ENCODE assay signal across 8 cellular contexts in the genomic region with DNA sequence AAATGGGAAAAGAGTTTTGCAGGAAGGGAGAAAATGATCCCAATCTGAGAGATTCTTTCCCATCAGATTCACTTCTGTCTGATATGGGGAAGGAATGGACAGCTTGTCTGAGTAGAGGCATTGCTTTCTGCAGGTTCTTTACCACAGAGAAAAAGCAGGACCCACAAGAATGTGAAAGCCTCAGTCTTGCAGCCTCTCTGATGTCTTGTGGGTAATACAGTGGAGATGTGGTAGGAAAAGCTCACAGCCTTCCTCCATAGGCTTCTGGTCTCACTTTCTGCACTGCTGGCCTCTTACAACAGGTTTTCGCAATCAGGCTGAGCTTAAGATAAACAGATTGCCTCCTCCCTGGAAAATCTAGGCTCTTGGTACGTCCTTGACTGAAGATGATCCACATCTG. TPM values are rescaled to one million over a fixed set of nuclear protein-coding genes. Genes with fewer than 3 reads are reported as not detected.
DNase-seq lines count a peak whose midpoint lies in the region; ATAC-seq, FAIRE-seq and TF ChIP-seq lines count a peak whose summit lies in the region.

No MANE protein-coding gene starts in this region.

- H3K27ac Mint-ChIP-seq in CD14-positive monocyte (peak overlapping the region; percentile 13 to 92 (median 87)), naive B cell (peak overlapping the region in 4 of 6 donors; percentile 79 to 90 (median 84))

- peak overlapping the region; percentile 76 to 90 for H3K4me3 Mint-ChIP-seq in CD14-positive monocyte
- peak overlapping the region; percentile 81 to 95 (median 93) for H3K4me3 Mint-ChIP-seq in naive B cell

- no peaks in the 10 kb centered on the region for H3K27me3 Mint-ChIP-seq in CD14-positive monocyte (ENCODE audit: low read depth in 3 of 3)
- no peaks in the 10 kb centered on the region for H3K27me3 Mint-ChIP-seq in naive B cell

- no peaks in the 10 kb centered on the region for H3K36me3 Mint-ChIP-seq in CD14-positive monocyte
- H3K36me3 Mint-ChIP-seq in naive B cell: no peaks in the 10 kb centered on the region

- peak; percentile 25 for FAIRE-seq in RCC 7860 (lab: Jason Lieb, UNC)

- ATAC-seq in GM21723 (IDR thresholded peaks at IDR 0.05; ENCODE audit: unreplicated experiment) (peak; percentile 41), naive B cell (ENCODE audit: low read depth in 2 of 2) (no peak)

- peaks cover 20% of the 10 kb centered on the region for H3K4me1 Mint-ChIP-seq in CD14-positive monocyte
- peaks cover 12 to 28% (median 13%) of the 10 kb centered on the region in 3 donors for H3K4me1 Mint-ChIP-seq in naive B cell

- no peak for TF ChIP-seq CTCF in CD14-positive monocyte (IDR thresholded peaks at IDR 0.05)

- DNase-seq in CD14-positive monocyte (ENCODE audit: low spot score): no peak
- DNase-seq in RCC 7860 (ENCODE audit: low spot score): peak; percentile 44
- DNase-seq in epidermal melanocyte (ENCODE audit: insufficient read length, low spot score): peak; percentile 18
- DNase-seq in naive B cell: no peak
- DNase-seq in effector CD8-positive, alpha-beta T cell (lab: John Stamatoyannopoulos, UW): no peak
- DNase-seq in germinal center (ENCODE audit: low spot score): no peak
- DNase-seq in stimulated activated CD4-positive, alpha-beta T cell treated with anti-CD3 and anti-CD28 coated beads, Interleukin-4, amount 100 ng/mL, for 24 hours: no peak

- H3K9me3 Mint-ChIP-seq in CD14-positive monocyte: no peaks in the 10 kb centered on the region
- no peaks in the 10 kb centered on the region for H3K9me3 Mint-ChIP-seq in naive B cell

- intact Hi-C loops in CD14-positive monocyte (cut with micrococcal nuclease): no loop called here

RNA-seq across cellular contexts. Expression of a gene that starts 0.6 kb away (rescaled TPM):
- polyA plus RNA-seq in CD14-positive monocyte: 10 to 100 TPM; 12.1 to 17.1 TPM
- 1 to 10 TPM; 1.2 to 6.7 (median 3.1) TPM for polyA plus RNA-seq in naive B cell (ENCODE audit: low read depth in 6 of 6)

RNA-seq across cellular contexts. Expression of a gene that starts 15.1 kb away (rescaled TPM):
- polyA plus RNA-seq in CD14-positive monocyte: not detected
- polyA plus RNA-seq in naive B cell (ENCODE audit: low read depth in 6 of 6): under 1 TPM in 2 of 6 donors, not detected in 4; 0.12 to 0.15 TPM

RNA-seq across cellular contexts. Expression of a gene that starts 21.4 kb away (rescaled TPM):
- polyA plus RNA-seq in CD14-positive monocyte (1 to 10 TPM; 5.8 to 8.0 TPM), naive B cell (ENCODE audit: low read depth in 6 of 6) (10 to 100 TPM; 13.6 to 24.2 (median 21.4) TPM)

Comparison
In these comparisons a context has a peak if more than half of its experiments do, and no peak if none do; other contexts are left out.
1. DNase-seq: peak in RCC 7860 (single experiment) and epidermal melanocyte (single experiment); none in CD14-positive monocyte (single experiment), naive B cell (single experiment), effector CD8-positive, alpha-beta T cell (single experiment), germinal center (single experiment) and stimulated activated CD4-positive, alpha-beta T cell treated with anti-CD3 and anti-CD28 coated beads, Interleukin-4, amount 100 ng/mL, for 24 hours (single experiment).